ENCODE assay signal across 25 cellular contexts in genomic region chr3:144282313-144282712, GRCh38.
"Had no signal": no experiment of that assay in that cellular context is flagged by ENCODE, and none has a peak within 500 bp of the region (broad histone marks: within the 10 kb centered on the region; RNA-seq: fewer than 3 reads in every experiment).

No MANE protein-coding gene starts in this region.

- H3K36me3 Mint-ChIP-seq: naive thymus-derived CD8-positive, alpha-beta T cell; stimulated activated memory B cell treated with anti-CD40 and anti-IgM and Interleukin-4, amounts not matched to agents 10 μg/mL and 1 μg/mL and 100 μg/mL, for 72 hours had no signal

- H3K4me1 Mint-ChIP-seq: naive thymus-derived CD8-positive, alpha-beta T cell; nephron; stimulated activated memory B cell treated with anti-CD40 and anti-IgM and Interleukin-4, amounts not matched to agents 10 μg/mL and 1 μg/mL and 100 μg/mL, for 72 hours; stimulated activated naive CD8-positive, alpha-beta T cell treated with anti-CD3 and anti-CD28 coated beads, Interleukin-15, amount 100 ng/mL, for 72 hours had no signal

- H3K4me1 ChIP-seq: left lung, lower lobe of right lung, right atrium auricular region, right lobe of liver, tibial nerve, upper lobe of left lung had no signal

- H3K27me3 Mint-ChIP-seq: progenitor cell of endocrine pancreas; stimulated activated memory B cell treated with anti-CD40 and anti-IgM and Interleukin-4, amounts not matched to agents 10 μg/mL and 1 μg/mL and 100 μg/mL, for 72 hours; stimulated activated naive CD8-positive, alpha-beta T cell treated with anti-CD3 and anti-CD28 coated beads, Interleukin-15, amount 100 ng/mL, for 72 hours had no signal

- H3K36me3 ChIP-seq: left lung, lower lobe of right lung, ovary, right atrium auricular region, right lobe of liver, tibial nerve, upper lobe of left lung had no signal

- H3K4me2 ChIP-seq: smooth muscle cell had no signal

- H3K9me3 Mint-ChIP-seq: naive thymus-derived CD8-positive, alpha-beta T cell; nephron; neural crest cell; stimulated activated naive CD8-positive, alpha-beta T cell treated with anti-CD3 and anti-CD28 coated beads, Interleukin-15, amount 100 ng/mL, for 72 hours had no signal

- H3K4me3 ChIP-seq: left lung, lower lobe of right lung, ovary, right atrium auricular region, right lobe of liver, smooth muscle cell, tibial nerve, upper lobe of left lung had no signal

- H3K27ac Mint-ChIP-seq: nephron; progenitor cell of endocrine pancreas; stimulated activated memory B cell treated with anti-CD40 and anti-IgM and Interleukin-4, amounts not matched to agents 10 μg/mL and 1 μg/mL and 100 μg/mL, for 72 hours; stimulated activated naive CD8-positive, alpha-beta T cell treated with anti-CD3 and anti-CD28 coated beads, Interleukin-15, amount 100 ng/mL, for 72 hours had no signal

- DNase-seq: hippocampal formation; kidney; left colon; left lung; lower lobe of right lung; mammary epithelial cell; mesenchymal stem cell; naive thymus-derived CD8-positive, alpha-beta T cell; ovary; right lobe of liver; stimulated activated CD4-positive, alpha-beta T cell treated with anti-CD3 and anti-CD28 coated beads, Interleukin-1b, Interleukin-23, amount 100 ng/mL, for 48 hours; stimulated activated CD4-positive, alpha-beta T cell treated with anti-CD3 and anti-CD28 coated beads, Interleukin-2, amount 100 ng/mL, for 48 hours; stimulated activated CD4-positive, alpha-beta T cell treated with anti-CD3 and anti-CD28 coated beads, Interleukin-4, amount 100 ng/mL, for 4 hours; stimulated activated CD8-positive, alpha-beta memory T cell treated with anti-CD3 and anti-CD28 coated beads, Interleukin-4, amount 100 ng/mL, for 48 hours; stimulated activated naive CD4-positive, alpha-beta T cell treated with Interleukin-2 at 50 U/mL for 16 hours; stimulated activated naive CD8-positive, alpha-beta T cell treated with anti-CD3 and anti-CD28 coated beads, Interleukin-15, amount 100 ng/mL, for 72 hours; substantia nigra; upper lobe of left lung had no signal

- H3K27me3 ChIP-seq: left lung, ovary, right atrium auricular region, right lobe of liver, tibial nerve, upper lobe of left lung had no signal

- H3K9me3 ChIP-seq: left lung, lower lobe of right lung, ovary, right atrium auricular region, right lobe of liver, tibial nerve, upper lobe of left lung had no signal

- H3K27ac ChIP-seq: left lung, lower lobe of right lung, ovary, right atrium auricular region, right lobe of liver, tibial nerve, upper lobe of left lung had no signal

- H3K4me3 Mint-ChIP-seq: naive thymus-derived CD8-positive, alpha-beta T cell; nephron; neural crest cell; stimulated activated memory B cell treated with anti-CD40 and anti-IgM and Interleukin-4, amounts not matched to agents 10 μg/mL and 1 μg/mL and 100 μg/mL, for 72 hours; stimulated activated naive CD8-positive, alpha-beta T cell treated with anti-CD3 and anti-CD28 coated beads, Interleukin-15, amount 100 ng/mL, for 72 hours had no signal
